ENCODE assay signal across 1 cellular context in the genomic region with DNA sequence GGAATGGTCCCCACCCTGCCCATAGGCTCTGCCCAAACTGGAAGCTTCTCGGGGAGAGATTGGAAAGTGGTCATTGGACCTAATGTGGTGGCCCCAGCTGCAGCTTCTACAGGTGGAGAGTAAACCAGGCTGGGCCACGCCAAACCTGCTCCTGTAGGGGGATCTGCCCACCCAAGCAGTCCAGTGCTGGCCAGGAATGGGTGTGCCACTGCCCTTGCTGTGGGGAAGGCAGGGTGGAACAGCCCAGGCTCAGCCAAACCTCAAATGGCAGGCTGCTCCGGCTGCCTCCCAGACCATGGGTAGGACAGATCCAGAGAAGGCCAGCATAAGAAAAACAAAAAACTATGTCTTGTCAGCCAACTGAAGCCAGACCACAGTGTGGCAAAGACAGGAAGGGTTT.
TF ChIP-seq lines count a peak whose summit lies in the region.

No MANE protein-coding gene starts in this region.

TF ChIP-seq in SK-N-SH, 30 proteins besides CTCF, POLR2A, EP300 and RAD21 (continued from another document):
- TF ChIP-seq, protein P1, sequence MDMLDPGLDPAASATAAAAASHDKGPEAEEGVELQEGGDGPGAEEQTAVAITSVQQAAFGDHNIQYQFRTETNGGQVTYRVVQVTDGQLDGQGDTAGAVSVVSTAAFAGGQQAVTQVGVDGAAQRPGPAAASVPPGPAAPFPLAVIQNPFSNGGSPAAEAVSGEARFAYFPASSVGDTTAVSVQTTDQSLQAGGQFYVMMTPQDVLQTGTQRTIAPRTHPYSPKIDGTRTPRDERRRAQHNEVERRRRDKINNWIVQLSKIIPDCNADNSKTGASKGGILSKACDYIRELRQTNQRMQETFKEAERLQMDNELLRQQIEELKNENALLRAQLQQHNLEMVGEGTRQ (IDR thresholded peaks at IDR 0.05; ENCODE audit: borderline replicate concordance, low read depth, low read length): no peak
- TF ChIP-seq, protein P2, sequence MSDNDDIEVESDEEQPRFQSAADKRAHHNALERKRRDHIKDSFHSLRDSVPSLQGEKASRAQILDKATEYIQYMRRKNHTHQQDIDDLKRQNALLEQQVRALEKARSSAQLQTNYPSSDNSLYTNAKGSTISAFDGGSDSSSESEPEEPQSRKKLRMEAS (IDR thresholded peaks at IDR 0.05; ENCODE audit: low read depth): no peak
- TF ChIP-seq POLR2AphosphoS5 (IDR thresholded peaks at IDR 0.05; ENCODE audit: low read depth, low read length): no peak
